9 cellular contexts compared by ENCODE assay signal in genomic region chr12:110012137-110012536, GRCh38. TPM values are rescaled to one million over a fixed set of nuclear protein-coding genes. Genes with fewer than 3 reads are reported as not detected.
DNase-seq lines count a peak whose midpoint lies in the region; ATAC-seq and TF ChIP-seq lines count a peak whose summit lies in the region.
"Had no signal": no experiment of that assay in that cellular context is flagged by ENCODE, and none has a peak within 500 bp of the region (broad histone marks: within the 10 kb centered on the region; RNA-seq: fewer than 3 reads in every experiment).

No MANE protein-coding gene starts in this region.

- H2AK5ac ChIP-seq in trophoblast cell (ENCODE audit: low read length): no peak overlapping the region

- no peak overlapping the region for H3K18ac ChIP-seq in trophoblast cell (ENCODE audit: low read length)

- no peak overlapping the region for H3K23ac ChIP-seq in trophoblast cell (ENCODE audit: low read length)

- no peak overlapping the region for H2BK5ac ChIP-seq in trophoblast cell (ENCODE audit: low read depth, low read length, poor library complexity)

- H3K4me2 ChIP-seq in trophoblast cell (ENCODE audit: low read length): no peak overlapping the region

- H3K36me3 ChIP-seq in trophoblast cell (ENCODE audit: control insufficient read depth in 1 of 2, insufficient read depth in 2 of 2, low read length in 2 of 2): peaks cover 0 to 9% of the 10 kb centered on the region in 2 experiments

- H3K79me1 ChIP-seq in trophoblast cell (ENCODE audit: low read length): no peaks in the 10 kb centered on the region

- ATAC-seq in HG02798 (IDR thresholded peaks at IDR 0.05; ENCODE audit: poor library complexity, unreplicated experiment): peak; percentile 63

- no peak overlapping the region for H2AFZ ChIP-seq in trophoblast cell (ENCODE audit: insufficient read depth, low read length, poor library complexity)

- intact Hi-C loops in activated T-helper 2 cell treated with anti-CD3 and anti-CD28 coated beads, Interferon-gamma antibody, Interleukin-2, Interleukin-4, amounts not matched to agents 10 μg/mL and 5 μg/mL and 100 μg/mL, durations not matched to agents 14 hours and 24 hours and 36 hours (cut with micrococcal nuclease): no loop called here

- DNase-seq in NCI-H526 (lab: John Stamatoyannopoulos, UW) (peak; percentile 53 to 81), NCI-H526 treated with DMSO at 0.1 percent for 48 hours (lab: John Stamatoyannopoulos, UW) (no peak), trophoblast cell (peak; percentile 29 to 67), coronary artery (ENCODE audit: low spot score) (no peak), cortex of kidney (lab: John Stamatoyannopoulos, UW) (no peak), AML-193 (lab: John Stamatoyannopoulos, UW) (no peak)
- DNase-seq in activated T-helper 2 cell treated with anti-CD3 and anti-CD28 coated beads, Interferon-gamma antibody, Interleukin-2, Interleukin-4, amounts not matched to agents 10 μg/mL and 5 μg/mL and 100 μg/mL, durations not matched to agents 14 hours and 24 hours and 36 hours (ENCODE audit: low spot score): no peak

- no peak for TF ChIP-seq CTCF in coronary artery (IDR thresholded peaks at IDR 0.05)

- H3K4me1 ChIP-seq in trophoblast cell (ENCODE audit: control insufficient read depth in 1 of 2, insufficient read depth in 2 of 2, low read length in 2 of 2): no peaks in the 10 kb centered on the region

- H2BK120ac ChIP-seq in trophoblast cell (ENCODE audit: insufficient read depth, low read length, poor library complexity): no peak overlapping the region

- no peak overlapping the region for H3K27ac ChIP-seq in trophoblast cell (ENCODE audit: low read depth, low read length)
- H3K27ac ChIP-seq in coronary artery: no peak overlapping the region
- H3K27ac ChIP-seq: thoracic aorta had no signal

- H3K9ac ChIP-seq in trophoblast cell (ENCODE audit: low read length): no peak overlapping the region

- WGBS in trophoblast cell (ENCODE audit: extremely low coverage, insufficient coverage, insufficient read length): no CpG with 5 or more reads among the region's 6 CpGs

- H3K4me3 ChIP-seq in trophoblast cell (ENCODE audit: low read depth, low read length) (no peak overlapping the region), coronary artery (no peak overlapping the region)
- H3K4me3 ChIP-seq: thoracic aorta had no signal

- no peak overlapping the region for H3K4ac ChIP-seq in trophoblast cell (ENCODE audit: low read depth, low read length)

- peaks cover 51% of the 10 kb centered on the region for H3K4me1 Mint-ChIP-seq in activated T-helper 2 cell treated with anti-CD3 and anti-CD28 coated beads, Interferon-gamma antibody, Interleukin-2, Interleukin-4, amounts not matched to agents 10 μg/mL and 5 μg/mL and 100 μg/mL, durations not matched to agents 14 hours and 24 hours and 36 hours (ENCODE audit: low read depth)

- peak overlapping the region; percentile 74 for H3K27ac Mint-ChIP-seq in activated T-helper 2 cell treated with anti-CD3 and anti-CD28 coated beads, Interferon-gamma antibody, Interleukin-2, Interleukin-4, amounts not matched to agents 10 μg/mL and 5 μg/mL and 100 μg/mL, durations not matched to agents 14 hours and 24 hours and 36 hours

- H4K12ac ChIP-seq in trophoblast cell (ENCODE audit: low read depth, low read length): no peak overlapping the region

- H3K27me3 Mint-ChIP-seq in activated T-helper 2 cell treated with anti-CD3 and anti-CD28 coated beads, Interferon-gamma antibody, Interleukin-2, Interleukin-4, amounts not matched to agents 10 μg/mL and 5 μg/mL and 100 μg/mL, durations not matched to agents 14 hours and 24 hours and 36 hours (ENCODE audit: low read depth): no peaks in the 10 kb centered on the region

- H2BK12ac ChIP-seq in trophoblast cell (ENCODE audit: low read length): no peak overlapping the region

- no peaks in the 10 kb centered on the region for H3K9me3 Mint-ChIP-seq in activated T-helper 2 cell treated with anti-CD3 and anti-CD28 coated beads, Interferon-gamma antibody, Interleukin-2, Interleukin-4, amounts not matched to agents 10 μg/mL and 5 μg/mL and 100 μg/mL, durations not matched to agents 14 hours and 24 hours and 36 hours

- H4K91ac ChIP-seq in trophoblast cell (ENCODE audit: low read depth, low read length): no peak overlapping the region

- no peaks in the 10 kb centered on the region for H3K27me3 ChIP-seq in trophoblast cell (ENCODE audit: insufficient read depth, low read length)

- no peak overlapping the region for H3K4me3 Mint-ChIP-seq in activated T-helper 2 cell treated with anti-CD3 and anti-CD28 coated beads, Interferon-gamma antibody, Interleukin-2, Interleukin-4, amounts not matched to agents 10 μg/mL and 5 μg/mL and 100 μg/mL, durations not matched to agents 14 hours and 24 hours and 36 hours (ENCODE audit: low read depth)

- no peak overlapping the region for H4K8ac ChIP-seq in trophoblast cell (ENCODE audit: low read depth, low read length)

- no peaks in the 10 kb centered on the region for H3K9me3 ChIP-seq in trophoblast cell (ENCODE audit: insufficient read depth, low read depth, low read length)
- H3K9me3 ChIP-seq: thoracic aorta had no signal

- H3K14ac ChIP-seq in trophoblast cell (ENCODE audit: low read length): no peak overlapping the region

- no peaks in the 10 kb centered on the region for H3K79me2 ChIP-seq in trophoblast cell (ENCODE audit: control insufficient read depth, insufficient read depth, low read length, poor library complexity)

- peaks cover 55% of the 10 kb centered on the region for H3K36me3 Mint-ChIP-seq in activated T-helper 2 cell treated with anti-CD3 and anti-CD28 coated beads, Interferon-gamma antibody, Interleukin-2, Interleukin-4, amounts not matched to agents 10 μg/mL and 5 μg/mL and 100 μg/mL, durations not matched to agents 14 hours and 24 hours and 36 hours (ENCODE audit: low read depth)

RNA-seq across cellular contexts. Expression of gene ANKRD13A, which starts 12.9 kb away (rescaled TPM):
- total RNA-seq in activated T-helper 2 cell treated with anti-CD3 and anti-CD28 coated beads, Interferon-gamma antibody, Interleukin-2, Interleukin-4, amounts not matched to agents 10 μg/mL and 5 μg/mL and 100 μg/mL, durations not matched to agents 14 hours and 24 hours and 36 hours: 53.3 and 59.9 TPM in 2 replicates
- polyA plus RNA-seq in trophoblast cell (2013): 20.1 TPM in 2 replicates

RNA-seq across cellular contexts. Expression of gene GIT2, which starts 16.0 kb away (rescaled TPM):
- total RNA-seq in activated T-helper 2 cell treated with anti-CD3 and anti-CD28 coated beads, Interferon-gamma antibody, Interleukin-2, Interleukin-4, amounts not matched to agents 10 μg/mL and 5 μg/mL and 100 μg/mL, durations not matched to agents 14 hours and 24 hours and 36 hours: 71.1 and 72.3 TPM in 2 replicates
- 13.6 and 15.0 TPM in 2 replicates for polyA plus RNA-seq in trophoblast cell (2013)

RNA-seq across cellular contexts. Expression of gene C12orf76, which starts 36.2 kb away (rescaled TPM):
- 24.8 and 25.2 TPM in 2 replicates for total RNA-seq in activated T-helper 2 cell treated with anti-CD3 and anti-CD28 coated beads, Interferon-gamma antibody, Interleukin-2, Interleukin-4, amounts not matched to agents 10 μg/mL and 5 μg/mL and 100 μg/mL, durations not matched to agents 14 hours and 24 hours and 36 hours
- 7.9 and 8.3 TPM in 2 replicates for polyA plus RNA-seq in trophoblast cell (2013)

Comparison
In these comparisons a context has a peak if more than half of its experiments do, and no peak if none do; other contexts are left out.
1. DNase-seq: peak in NCI-H526 (2 of 2) and trophoblast cell (2 of 2); none in NCI-H526 treated with DMSO at 0.1 percent for 48 hours (single experiment), activated T-helper 2 cell treated with anti-CD3 and anti-CD28 coated beads, Interferon-gamma antibody, Interleukin-2, Interleukin-4, amounts not matched to agents 10 μg/mL and 5 μg/mL and 100 μg/mL, durations not matched to agents 14 hours and 24 hours and 36 hours (single experiment), coronary artery (single experiment), cortex of kidney (single experiment) and AML-193 (0 of 2).